1 cellular context compared by ENCODE assay signal in the genomic region with DNA sequence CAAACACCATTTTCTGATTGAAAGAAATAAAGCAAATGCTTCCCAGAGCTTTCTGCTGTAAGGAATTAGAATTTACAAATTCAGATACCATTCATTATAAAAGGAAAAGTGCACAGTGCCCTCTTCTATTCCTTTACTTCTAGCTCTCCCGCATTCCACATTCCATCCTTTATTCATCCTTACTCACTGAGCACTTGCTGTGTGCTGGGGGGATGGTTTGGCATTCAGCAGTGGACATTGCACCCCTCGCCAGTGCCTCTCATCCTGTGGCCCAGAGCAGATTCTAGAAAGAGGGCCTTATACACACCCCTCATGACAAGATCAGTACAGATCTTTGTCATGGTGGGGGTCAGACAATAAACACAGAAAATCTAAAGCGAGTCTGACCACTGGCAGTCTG.
TF ChIP-seq lines count a peak whose summit lies in the region.

No MANE protein-coding gene starts in this region.

TF ChIP-seq in GM12878, 131 proteins besides CTCF, POLR2A, EP300 and RAD21 (continued from another document):
- TF ChIP-seq MXI1 (IDR thresholded peaks at IDR 0.05; ENCODE audit: low read depth, low read length) (no peak), ZNF24 (IDR thresholded peaks at IDR 0.05) (no peak)
